In the genomic region with DNA sequence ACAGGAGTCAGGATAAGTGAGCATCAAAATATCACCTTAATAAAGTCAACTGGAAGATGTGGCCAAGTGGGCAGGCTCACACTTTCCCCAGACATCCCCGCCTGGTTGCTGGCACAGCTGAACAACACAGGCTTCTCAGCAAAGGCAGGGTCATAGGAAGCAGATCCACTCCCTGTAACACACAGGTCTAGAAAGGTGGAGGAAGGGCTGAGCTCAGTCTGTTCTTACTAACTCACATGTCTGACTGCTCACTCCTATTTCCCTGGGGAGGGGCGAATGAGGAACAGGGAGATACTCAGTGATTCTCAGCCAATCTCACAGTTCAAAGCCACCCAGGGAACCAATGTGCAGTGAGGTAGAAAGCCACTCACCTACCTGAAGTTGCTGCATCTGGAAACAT, we compare ENCODE assay signal across 1 cellular context.
TF ChIP-seq lines count a peak whose summit lies in the region.

No MANE protein-coding gene starts in this region.

TF ChIP-seq in GM12878, 131 proteins besides CTCF, POLR2A, EP300 and RAD21 (continued from another document and continues in another):
- TF ChIP-seq BCLAF1 (IDR thresholded peaks at IDR 0.05) (no peak), WRNIP1 (IDR thresholded peaks at IDR 0.05; ENCODE audit: borderline replicate concordance, low read depth, low read length) (no peak), EED (IDR thresholded peaks at IDR 0.05; ENCODE audit: low read depth) (peak; percentile 21; the same call in 1 of the 2 replicates), NRF1 (conservative IDR thresholded peaks at IDR 0.05; ENCODE audit: low read depth, low read length) (no peak), MYC (IDR thresholded peaks at IDR 0.05; ENCODE audit: insufficient read depth, insufficient read length, insufficient replicate concordance, low read length, severe bottlenecking) (no peak), ZNF217 (IDR thresholded peaks at IDR 0.05) (no peak), POU2F2 (IDR thresholded peaks at IDR 0.05; ENCODE audit: borderline replicate concordance, low read depth, low read length) (no peak), ZNF207 (IDR thresholded peaks at IDR 0.05; ENCODE audit: borderline replicate concordance) (no peak), TBL1XR1 (IDR thresholded peaks at IDR 0.05; ENCODE audit: low read depth, low read length) (no peak), MEF2B (IDR thresholded peaks at IDR 0.05; ENCODE audit: partially characterized antibody, poor library complexity, severe bottlenecking) (peak; percentile 88), FOXK2 (IDR thresholded peaks at IDR 0.05) (no peak), IKZF2 (IDR thresholded peaks at IDR 0.05) (peak; percentile 46; a peak in 2 of 4 replicates), BACH1 (IDR thresholded peaks at IDR 0.05; ENCODE audit: borderline replicate concordance) (no peak), SKIL (IDR thresholded peaks at IDR 0.05; ENCODE audit: low read depth, poor library complexity, severe bottlenecking) (no peak), RFX5 (IDR thresholded peaks at IDR 0.05; ENCODE audit: low read depth, low read length) (no peak), JUND (IDR thresholded peaks at IDR 0.05; ENCODE audit: low read depth, low read length) (no peak), PAX5 (IDR thresholded peaks at IDR 0.05; ENCODE audit: borderline replicate concordance, low read depth, low read length) (no peak), BHLHE40 (IDR thresholded peaks at IDR 0.05; ENCODE audit: borderline replicate concordance in 1 of 2, low read depth in 2 of 2, low read length in 1 of 2) (peak in 1 of 2 experiments; percentile 35; a peak in 1 of 4 replicates), SP1 (IDR thresholded peaks at IDR 0.05; ENCODE audit: low read depth, low read length) (no peak), SUZ12 (IDR thresholded peaks at IDR 0.05; ENCODE audit: unreplicated experiment) (no peak), NBN (IDR thresholded peaks at IDR 0.05) (0 out of 2 replicates have a peak, but pooled peaks have one; percentile 14), TCF3 (IDR thresholded peaks at IDR 0.05; ENCODE audit: borderline replicate concordance, insufficient read depth, low read depth, low read length) (no peak), GATAD2B (conservative IDR thresholded peaks at IDR 0.05; ENCODE audit: low read depth) (0 out of 2 replicates have a peak, but pooled peaks have one; percentile 11), ZBTB40 (IDR thresholded peaks at IDR 0.05; ENCODE audit: borderline replicate concordance) (no peak)
- TF ChIP-seq, protein P1, sequence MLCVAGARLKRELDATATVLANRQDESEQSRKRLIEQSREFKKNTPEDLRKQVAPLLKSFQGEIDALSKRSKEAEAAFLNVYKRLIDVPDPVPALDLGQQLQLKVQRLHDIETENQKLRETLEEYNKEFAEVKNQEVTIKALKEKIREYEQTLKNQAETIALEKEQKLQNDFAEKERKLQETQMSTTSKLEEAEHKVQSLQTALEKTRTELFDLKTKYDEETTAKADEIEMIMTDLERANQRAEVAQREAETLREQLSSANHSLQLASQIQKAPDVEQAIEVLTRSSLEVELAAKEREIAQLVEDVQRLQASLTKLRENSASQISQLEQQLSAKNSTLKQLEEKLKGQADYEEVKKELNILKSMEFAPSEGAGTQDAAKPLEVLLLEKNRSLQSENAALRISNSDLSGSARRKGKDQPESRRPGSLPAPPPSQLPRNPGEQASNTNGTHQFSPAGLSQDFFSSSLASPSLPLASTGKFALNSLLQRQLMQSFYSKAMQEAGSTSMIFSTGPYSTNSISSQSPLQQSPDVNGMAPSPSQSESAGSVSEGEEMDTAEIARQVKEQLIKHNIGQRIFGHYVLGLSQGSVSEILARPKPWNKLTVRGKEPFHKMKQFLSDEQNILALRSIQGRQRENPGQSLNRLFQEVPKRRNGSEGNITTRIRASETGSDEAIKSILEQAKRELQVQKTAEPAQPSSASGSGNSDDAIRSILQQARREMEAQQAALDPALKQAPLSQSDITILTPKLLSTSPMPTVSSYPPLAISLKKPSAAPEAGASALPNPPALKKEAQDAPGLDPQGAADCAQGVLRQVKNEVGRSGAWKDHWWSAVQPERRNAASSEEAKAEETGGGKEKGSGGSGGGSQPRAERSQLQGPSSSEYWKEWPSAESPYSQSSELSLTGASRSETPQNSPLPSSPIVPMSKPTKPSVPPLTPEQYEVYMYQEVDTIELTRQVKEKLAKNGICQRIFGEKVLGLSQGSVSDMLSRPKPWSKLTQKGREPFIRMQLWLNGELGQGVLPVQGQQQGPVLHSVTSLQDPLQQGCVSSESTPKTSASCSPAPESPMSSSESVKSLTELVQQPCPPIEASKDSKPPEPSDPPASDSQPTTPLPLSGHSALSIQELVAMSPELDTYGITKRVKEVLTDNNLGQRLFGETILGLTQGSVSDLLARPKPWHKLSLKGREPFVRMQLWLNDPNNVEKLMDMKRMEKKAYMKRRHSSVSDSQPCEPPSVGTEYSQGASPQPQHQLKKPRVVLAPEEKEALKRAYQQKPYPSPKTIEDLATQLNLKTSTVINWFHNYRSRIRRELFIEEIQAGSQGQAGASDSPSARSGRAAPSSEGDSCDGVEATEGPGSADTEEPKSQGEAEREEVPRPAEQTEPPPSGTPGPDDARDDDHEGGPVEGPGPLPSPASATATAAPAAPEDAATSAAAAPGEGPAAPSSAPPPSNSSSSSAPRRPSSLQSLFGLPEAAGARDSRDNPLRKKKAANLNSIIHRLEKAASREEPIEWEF (IDR thresholded peaks at IDR 0.05; ENCODE audit: insufficient replicate concordance, low read depth, low read length): no peak
- TF ChIP-seq, protein P2, sequence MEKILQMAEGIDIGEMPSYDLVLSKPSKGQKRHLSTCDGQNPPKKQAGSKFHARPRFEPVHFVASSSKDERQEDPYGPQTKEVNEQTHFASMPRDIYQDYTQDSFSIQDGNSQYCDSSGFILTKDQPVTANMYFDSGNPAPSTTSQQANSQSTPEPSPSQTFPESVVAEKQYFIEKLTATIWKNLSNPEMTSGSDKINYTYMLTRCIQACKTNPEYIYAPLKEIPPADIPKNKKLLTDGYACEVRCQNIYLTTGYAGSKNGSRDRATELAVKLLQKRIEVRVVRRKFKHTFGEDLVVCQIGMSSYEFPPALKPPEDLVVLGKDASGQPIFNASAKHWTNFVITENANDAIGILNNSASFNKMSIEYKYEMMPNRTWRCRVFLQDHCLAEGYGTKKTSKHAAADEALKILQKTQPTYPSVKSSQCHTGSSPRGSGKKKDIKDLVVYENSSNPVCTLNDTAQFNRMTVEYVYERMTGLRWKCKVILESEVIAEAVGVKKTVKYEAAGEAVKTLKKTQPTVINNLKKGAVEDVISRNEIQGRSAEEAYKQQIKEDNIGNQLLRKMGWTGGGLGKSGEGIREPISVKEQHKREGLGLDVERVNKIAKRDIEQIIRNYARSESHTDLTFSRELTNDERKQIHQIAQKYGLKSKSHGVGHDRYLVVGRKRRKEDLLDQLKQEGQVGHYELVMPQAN (conservative IDR thresholded peaks at IDR 0.05): no peak
- TF ChIP-seq, protein P3, sequence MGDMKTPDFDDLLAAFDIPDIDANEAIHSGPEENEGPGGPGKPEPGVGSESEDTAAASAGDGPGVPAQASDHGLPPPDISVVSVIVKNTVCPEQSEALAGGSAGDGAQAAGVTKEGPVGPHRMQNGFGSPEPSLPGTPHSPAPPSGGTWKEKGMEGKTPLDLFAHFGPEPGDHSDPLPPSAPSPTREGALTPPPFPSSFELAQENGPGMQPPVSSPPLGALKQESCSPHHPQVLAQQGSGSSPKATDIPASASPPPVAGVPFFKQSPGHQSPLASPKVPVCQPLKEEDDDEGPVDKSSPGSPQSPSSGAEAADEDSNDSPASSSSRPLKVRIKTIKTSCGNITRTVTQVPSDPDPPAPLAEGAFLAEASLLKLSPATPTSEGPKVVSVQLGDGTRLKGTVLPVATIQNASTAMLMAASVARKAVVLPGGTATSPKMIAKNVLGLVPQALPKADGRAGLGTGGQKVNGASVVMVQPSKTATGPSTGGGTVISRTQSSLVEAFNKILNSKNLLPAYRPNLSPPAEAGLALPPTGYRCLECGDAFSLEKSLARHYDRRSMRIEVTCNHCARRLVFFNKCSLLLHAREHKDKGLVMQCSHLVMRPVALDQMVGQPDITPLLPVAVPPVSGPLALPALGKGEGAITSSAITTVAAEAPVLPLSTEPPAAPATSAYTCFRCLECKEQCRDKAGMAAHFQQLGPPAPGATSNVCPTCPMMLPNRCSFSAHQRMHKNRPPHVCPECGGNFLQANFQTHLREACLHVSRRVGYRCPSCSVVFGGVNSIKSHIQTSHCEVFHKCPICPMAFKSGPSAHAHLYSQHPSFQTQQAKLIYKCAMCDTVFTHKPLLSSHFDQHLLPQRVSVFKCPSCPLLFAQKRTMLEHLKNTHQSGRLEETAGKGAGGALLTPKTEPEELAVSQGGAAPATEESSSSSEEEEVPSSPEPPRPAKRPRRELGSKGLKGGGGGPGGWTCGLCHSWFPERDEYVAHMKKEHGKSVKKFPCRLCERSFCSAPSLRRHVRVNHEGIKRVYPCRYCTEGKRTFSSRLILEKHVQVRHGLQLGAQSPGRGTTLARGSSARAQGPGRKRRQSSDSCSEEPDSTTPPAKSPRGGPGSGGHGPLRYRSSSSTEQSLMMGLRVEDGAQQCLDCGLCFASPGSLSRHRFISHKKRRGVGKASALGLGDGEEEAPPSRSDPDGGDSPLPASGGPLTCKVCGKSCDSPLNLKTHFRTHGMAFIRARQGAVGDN (IDR thresholded peaks at IDR 0.05): 0 out of 2 replicates have a peak, but pooled peaks have one; percentile 10
- TF ChIP-seq, protein P4, sequence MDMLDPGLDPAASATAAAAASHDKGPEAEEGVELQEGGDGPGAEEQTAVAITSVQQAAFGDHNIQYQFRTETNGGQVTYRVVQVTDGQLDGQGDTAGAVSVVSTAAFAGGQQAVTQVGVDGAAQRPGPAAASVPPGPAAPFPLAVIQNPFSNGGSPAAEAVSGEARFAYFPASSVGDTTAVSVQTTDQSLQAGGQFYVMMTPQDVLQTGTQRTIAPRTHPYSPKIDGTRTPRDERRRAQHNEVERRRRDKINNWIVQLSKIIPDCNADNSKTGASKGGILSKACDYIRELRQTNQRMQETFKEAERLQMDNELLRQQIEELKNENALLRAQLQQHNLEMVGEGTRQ (IDR thresholded peaks at IDR 0.05; ENCODE audit: borderline replicate concordance, low read depth, low read length): no peak
- TF ChIP-seq, protein P5, sequence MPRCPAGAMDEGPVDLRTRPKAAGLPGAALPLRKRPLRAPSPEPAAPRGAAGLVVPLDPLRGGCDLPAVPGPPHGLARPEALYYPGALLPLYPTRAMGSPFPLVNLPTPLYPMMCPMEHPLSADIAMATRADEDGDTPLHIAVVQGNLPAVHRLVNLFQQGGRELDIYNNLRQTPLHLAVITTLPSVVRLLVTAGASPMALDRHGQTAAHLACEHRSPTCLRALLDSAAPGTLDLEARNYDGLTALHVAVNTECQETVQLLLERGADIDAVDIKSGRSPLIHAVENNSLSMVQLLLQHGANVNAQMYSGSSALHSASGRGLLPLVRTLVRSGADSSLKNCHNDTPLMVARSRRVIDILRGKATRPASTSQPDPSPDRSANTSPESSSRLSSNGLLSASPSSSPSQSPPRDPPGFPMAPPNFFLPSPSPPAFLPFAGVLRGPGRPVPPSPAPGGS (IDR thresholded peaks at IDR 0.05; ENCODE audit: borderline replicate concordance, insufficient read depth, low read depth, low read length, poor library complexity, severe bottlenecking): no peak
